ENCODE assay signal across 8 cellular contexts in the genomic region with DNA sequence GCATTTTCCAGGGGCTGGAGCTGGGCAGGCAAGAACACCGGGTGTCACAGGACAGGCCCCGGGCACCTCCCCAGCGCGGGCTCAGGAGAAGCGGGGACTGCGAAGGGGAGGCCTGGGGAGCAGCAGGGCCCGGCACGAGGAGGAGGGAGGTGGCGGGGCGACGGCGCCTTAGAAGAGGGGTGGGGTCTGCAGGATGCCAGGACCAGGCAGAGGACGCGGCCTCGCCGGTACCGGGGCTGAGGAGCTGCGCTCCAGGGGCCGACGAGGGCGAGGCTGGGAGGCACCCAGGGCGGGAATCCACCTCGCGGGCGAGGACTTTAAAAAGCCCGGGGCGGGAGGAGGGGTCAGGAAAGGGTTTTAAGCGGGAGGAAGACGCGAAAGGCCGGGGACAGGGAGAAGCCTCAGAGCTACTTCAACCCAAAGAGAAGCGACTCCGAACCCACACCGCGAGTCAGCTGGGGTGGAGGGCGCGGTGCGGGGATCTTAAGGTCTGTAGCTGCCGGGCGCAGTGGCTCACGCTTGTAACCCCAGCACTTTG. TPM values are rescaled to one million over a fixed set of nuclear protein-coding genes. Genes with fewer than 3 reads are reported as not detected.
DNase-seq lines count a peak whose midpoint lies in the region; ATAC-seq and TF ChIP-seq lines count a peak whose summit lies in the region.

No MANE protein-coding gene starts in this region.

- H3K4me1 ChIP-seq in GM23338 (ENCODE audit: insufficient read depth) (peaks cover 5% of the 10 kb centered on the region; the same call in 1 of the 2 replicates), mononuclear cell (ENCODE audit: insufficient read depth, low read length) (peaks cover 16% of the 10 kb centered on the region)

- H3K9me2 ChIP-seq in GM23338 (ENCODE audit: insufficient read depth), result no peaks in the 10 kb centered on the region

- no peaks in the 10 kb centered on the region for H3F3A ChIP-seq in GM23338 (replicated peaks; ENCODE audit: low read depth)

- peak overlapping the region; percentile 86 for H2AFZ ChIP-seq in GM23338

- peaks cover 22% of the 10 kb centered on the region for H3K36me3 Mint-ChIP-seq in GM23338 (ENCODE audit: low read depth)

- peaks cover 16% of the 10 kb centered on the region for H4K20me1 ChIP-seq in GM23338 (replicated peaks; ENCODE audit: insufficient read depth)

- H3K27ac ChIP-seq in 22Rv1 (0 out of 2 replicates have a peak overlapping the region, but pooled peaks have one; percentile 13), GM23338 (ENCODE audit: low read depth) (no peak overlapping the region)

- H3K27me3 Mint-ChIP-seq in GM23338 (ENCODE audit: insufficient read depth, low read depth, poor library complexity), result peaks cover 17% of the 10 kb centered on the region

- H3K4me1 Mint-ChIP-seq in GM23338, result peaks cover 10% of the 10 kb centered on the region

- H3K27me3 ChIP-seq in GM23338 (ENCODE audit: insufficient read depth), result 0 out of 2 replicates have a peak, but pooled peaks cover 3% of the 10 kb centered on the region
- no peaks in the 10 kb centered on the region for H3K27me3 ChIP-seq in mononuclear cell (ENCODE audit: insufficient read depth, low read length)

- peak overlapping the region; percentile 79 for H3K4me3 Mint-ChIP-seq in GM23338

- peak overlapping the region; percentile 75 for H3K4me2 ChIP-seq in GM23338

- H3K4me3 ChIP-seq in GM23338, result peak overlapping the region; percentile 60
- peak overlapping the region; percentile 64 for H3K4me3 ChIP-seq in epithelial cell of esophagus (ENCODE audit: low read length)
- H3K4me3 ChIP-seq in mononuclear cell (ENCODE audit: low read length), result peak overlapping the region; percentile 54

- H3K27ac Mint-ChIP-seq in GM23338, result no peak overlapping the region

- TF ChIP-seq CTCF in 22Rv1 (IDR thresholded peaks at IDR 0.05), result no peak
- TF ChIP-seq CTCF in GM23338 (conservative IDR thresholded peaks at IDR 0.05; ENCODE audit: low read depth in 2 of 2), result no peak
- TF ChIP-seq CTCF in epithelial cell of esophagus (IDR thresholded peaks at IDR 0.05; ENCODE audit: insufficient read depth, low read depth, low read length, missing control alignments), result no peak

- peaks cover under 1% of the 10 kb centered on the region for H3K9me3 ChIP-seq in mononuclear cell (ENCODE audit: low read depth, low read length)

- H3K79me2 ChIP-seq in GM23338 (replicated peaks; ENCODE audit: insufficient read depth), result 0 out of 2 replicates have a peak, but pooled peaks cover 14% of the 10 kb centered on the region

- peaks cover 23% of the 10 kb centered on the region for H3K9me3 Mint-ChIP-seq in GM23338

- no peaks in the 10 kb centered on the region for H3K36me3 ChIP-seq in GM23338 (ENCODE audit: insufficient read depth)

- peak; percentile 61 for DNase-seq in GM23338 (ENCODE audit: low spot score)
- peak; percentile 3 to 11 for DNase-seq in activated CD4-positive, alpha-beta T cell treated with anti-CD3 and anti-CD28 coated beads, Interleukin-2, amount 50 U/mL, for 4 hours
- peak; percentile 32 for DNase-seq in epithelial cell of esophagus (ENCODE audit: low read depth)
- DNase-seq in stimulated activated naive CD4-positive, alpha-beta T cell (lab: John Stamatoyannopoulos, UW), result peak in 5 of 6 experiments; percentile 27 to 41 (median 33)
- no peak for DNase-seq in GM19240 (ENCODE audit: insufficient read length, low spot score)

- ATAC-seq in GM23338 (peak; percentile 78), HG02885 (IDR thresholded peaks at IDR 0.05; ENCODE audit: poor library complexity, unreplicated experiment) (no peak)

TF ChIP-seq in GM23338, 12 proteins besides CTCF, POLR2A, EP300 and RAD21 (continues in another document):
- TF ChIP-seq, protein P1, sequence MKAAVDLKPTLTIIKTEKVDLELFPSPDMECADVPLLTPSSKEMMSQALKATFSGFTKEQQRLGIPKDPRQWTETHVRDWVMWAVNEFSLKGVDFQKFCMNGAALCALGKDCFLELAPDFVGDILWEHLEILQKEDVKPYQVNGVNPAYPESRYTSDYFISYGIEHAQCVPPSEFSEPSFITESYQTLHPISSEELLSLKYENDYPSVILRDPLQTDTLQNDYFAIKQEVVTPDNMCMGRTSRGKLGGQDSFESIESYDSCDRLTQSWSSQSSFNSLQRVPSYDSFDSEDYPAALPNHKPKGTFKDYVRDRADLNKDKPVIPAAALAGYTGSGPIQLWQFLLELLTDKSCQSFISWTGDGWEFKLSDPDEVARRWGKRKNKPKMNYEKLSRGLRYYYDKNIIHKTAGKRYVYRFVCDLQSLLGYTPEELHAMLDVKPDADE (IDR thresholded peaks at IDR 0.05), result no peak
- TF ChIP-seq EZH2phosphoT487 (IDR thresholded peaks at IDR 0.05; ENCODE audit: unreplicated experiment) (no peak), EZH2 (IDR thresholded peaks at IDR 0.05; ENCODE audit: low read depth, unreplicated experiment) (no peak), STAT1 (IDR thresholded peaks at IDR 0.05; ENCODE audit: unreplicated experiment) (no peak), ZNF114 (CRISPR knock-in tag; IDR thresholded peaks at IDR 0.05) (no peak)
- TF ChIP-seq, protein P2, sequence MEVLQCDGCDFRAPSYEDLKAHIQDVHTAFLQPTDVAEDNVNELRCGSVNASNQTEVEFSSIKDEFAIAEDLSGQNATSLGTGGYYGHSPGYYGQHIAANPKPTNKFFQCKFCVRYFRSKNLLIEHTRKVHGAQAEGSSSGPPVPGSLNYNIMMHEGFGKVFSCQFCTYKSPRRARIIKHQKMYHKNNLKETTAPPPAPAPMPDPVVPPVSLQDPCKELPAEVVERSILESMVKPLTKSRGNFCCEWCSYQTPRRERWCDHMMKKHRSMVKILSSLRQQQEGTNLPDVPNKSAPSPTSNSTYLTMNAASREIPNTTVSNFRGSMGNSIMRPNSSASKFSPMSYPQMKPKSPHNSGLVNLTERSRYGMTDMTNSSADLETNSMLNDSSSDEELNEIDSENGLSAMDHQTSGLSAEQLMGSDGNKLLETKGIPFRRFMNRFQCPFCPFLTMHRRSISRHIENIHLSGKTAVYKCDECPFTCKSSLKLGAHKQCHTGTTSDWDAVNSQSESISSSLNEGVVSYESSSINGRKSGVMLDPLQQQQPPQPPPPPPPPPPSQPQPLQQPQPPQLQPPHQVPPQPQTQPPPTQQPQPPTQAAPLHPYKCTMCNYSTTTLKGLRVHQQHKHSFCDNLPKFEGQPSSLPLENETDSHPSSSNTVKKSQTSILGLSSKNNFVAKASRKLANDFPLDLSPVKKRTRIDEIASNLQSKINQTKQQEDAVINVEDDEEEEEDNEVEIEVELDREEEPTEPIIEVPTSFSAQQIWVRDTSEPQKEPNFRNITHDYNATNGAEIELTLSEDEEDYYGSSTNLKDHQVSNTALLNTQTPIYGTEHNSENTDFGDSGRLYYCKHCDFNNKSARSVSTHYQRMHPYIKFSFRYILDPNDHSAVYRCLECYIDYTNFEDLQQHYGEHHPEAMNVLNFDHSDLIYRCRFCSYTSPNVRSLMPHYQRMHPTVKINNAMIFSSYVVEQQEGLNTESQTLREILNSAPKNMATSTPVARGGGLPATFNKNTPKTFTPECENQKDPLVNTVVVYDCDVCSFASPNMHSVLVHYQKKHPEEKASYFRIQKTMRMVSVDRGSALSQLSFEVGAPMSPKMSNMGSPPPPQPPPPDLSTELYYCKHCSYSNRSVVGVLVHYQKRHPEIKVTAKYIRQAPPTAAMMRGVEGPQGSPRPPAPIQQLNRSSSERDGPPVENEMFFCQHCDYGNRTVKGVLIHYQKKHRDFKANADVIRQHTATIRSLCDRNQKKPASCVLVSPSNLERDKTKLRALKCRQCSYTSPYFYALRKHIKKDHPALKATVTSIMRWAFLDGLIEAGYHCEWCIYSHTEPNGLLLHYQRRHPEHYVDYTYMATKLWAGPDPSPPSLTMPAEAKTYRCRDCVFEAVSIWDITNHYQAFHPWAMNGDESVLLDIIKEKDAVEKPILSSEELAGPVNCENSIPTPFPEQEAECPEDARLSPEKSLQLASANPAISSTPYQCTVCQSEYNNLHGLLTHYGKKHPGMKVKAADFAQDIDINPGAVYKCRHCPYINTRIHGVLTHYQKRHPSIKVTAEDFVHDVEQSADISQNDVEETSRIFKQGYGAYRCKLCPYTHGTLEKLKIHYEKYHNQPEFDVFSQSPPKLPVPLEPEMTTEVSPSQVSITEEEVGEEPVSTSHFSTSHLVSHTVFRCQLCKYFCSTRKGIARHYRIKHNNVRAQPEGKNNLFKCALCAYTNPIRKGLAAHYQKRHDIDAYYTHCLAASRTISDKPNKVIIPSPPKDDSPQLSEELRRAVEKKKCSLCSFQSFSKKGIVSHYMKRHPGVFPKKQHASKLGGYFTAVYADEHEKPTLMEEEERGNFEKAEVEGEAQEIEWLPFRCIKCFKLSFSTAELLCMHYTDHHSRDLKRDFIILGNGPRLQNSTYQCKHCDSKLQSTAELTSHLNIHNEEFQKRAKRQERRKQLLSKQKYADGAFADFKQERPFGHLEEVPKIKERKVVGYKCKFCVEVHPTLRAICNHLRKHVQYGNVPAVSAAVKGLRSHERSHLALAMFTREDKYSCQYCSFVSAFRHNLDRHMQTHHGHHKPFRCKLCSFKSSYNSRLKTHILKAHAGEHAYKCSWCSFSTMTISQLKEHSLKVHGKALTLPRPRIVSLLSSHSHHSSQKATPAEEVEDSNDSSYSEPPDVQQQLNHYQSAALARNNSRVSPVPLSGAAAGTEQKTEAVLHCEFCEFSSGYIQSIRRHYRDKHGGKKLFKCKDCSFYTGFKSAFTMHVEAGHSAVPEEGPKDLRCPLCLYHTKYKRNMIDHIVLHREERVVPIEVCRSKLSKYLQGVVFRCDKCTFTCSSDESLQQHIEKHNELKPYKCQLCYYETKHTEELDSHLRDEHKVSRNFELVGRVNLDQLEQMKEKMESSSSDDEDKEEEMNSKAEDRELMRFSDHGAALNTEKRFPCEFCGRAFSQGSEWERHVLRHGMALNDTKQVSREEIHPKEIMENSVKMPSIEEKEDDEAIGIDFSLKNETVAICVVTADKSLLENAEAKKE (CRISPR knock-in tag; IDR thresholded peaks at IDR 0.05), result no peak

RNA-seq across cellular contexts. Expression of a gene that starts 0.7 kb away (rescaled TPM):
- 10.8 and 11.9 TPM in 2 replicates for total RNA-seq in GM23338 (2014; rRNA removed; shearing (Covaris generic))
- 3.4 and 4.6 TPM in 2 replicates for polyA plus RNA-seq in GM23338 (2016; fragmentation: Nextera tagmentation; extraction: Ambion mirVana)
- total RNA-seq in mononuclear cell, result 1.6 TPM

RNA-seq across cellular contexts. Expression of a gene that starts 25.5 kb away (rescaled TPM):
- total RNA-seq in GM23338 (2014; rRNA removed; shearing (Covaris generic)), result 3.9 and 9.3 TPM in 2 replicates
- 7.9 and 9.2 TPM in 2 replicates for polyA plus RNA-seq in GM23338 (2016; fragmentation: Nextera tagmentation; extraction: Ambion mirVana)
- total RNA-seq in mononuclear cell, result 0.52 TPM

RNA-seq across cellular contexts. Expression of a gene that starts 35.0 kb away (rescaled TPM):
- total RNA-seq in GM23338 (2014; rRNA removed; shearing (Covaris generic)), result 3.5 and 5.4 TPM in 2 replicates
- 1.9 and 3.1 TPM in 2 replicates for polyA plus RNA-seq in GM23338 (2016; fragmentation: Nextera tagmentation; extraction: Ambion mirVana)
- 1.7 TPM for total RNA-seq in mononuclear cell

RNA-seq across cellular contexts. Expression of a gene that starts 55.0 kb away (rescaled TPM):
- total RNA-seq in GM23338 (2014; rRNA removed; shearing (Covaris generic)), result 37.6 and 48.7 TPM in 2 replicates
- polyA plus RNA-seq in GM23338 (2016; fragmentation: Nextera tagmentation; extraction: Ambion mirVana), result 12.5 and 16.9 TPM in 2 replicates
- 48.6 TPM for total RNA-seq in mononuclear cell
